23 cellular contexts compared by ENCODE assay signal in the genomic region with DNA sequence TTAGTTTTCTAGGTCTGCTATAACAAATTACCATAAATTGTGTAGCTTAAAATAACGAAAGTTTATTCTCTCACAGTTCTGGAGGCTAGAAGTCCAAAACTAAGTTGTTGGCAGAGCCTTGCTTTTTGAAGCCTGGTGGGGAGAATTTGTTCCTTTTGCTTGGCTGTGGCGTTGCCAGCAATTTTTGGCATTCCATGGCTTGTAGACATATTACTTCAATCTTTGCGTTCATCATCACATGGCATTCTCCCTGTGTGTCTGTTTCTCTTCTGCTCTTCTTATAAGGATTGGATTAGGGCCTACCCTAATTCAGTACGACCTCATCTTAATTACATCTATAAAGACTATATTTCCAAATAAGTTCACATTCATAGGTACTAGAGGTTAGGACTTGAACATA.
A peak's percentile ranks its signal among the peaks of the same experiment; 100 is the strongest.
DNase-seq lines count a peak whose midpoint lies in the region; ATAC-seq, FAIRE-seq and TF ChIP-seq lines count a peak whose summit lies in the region.
"Had no signal": no experiment of that assay in that cellular context is flagged by ENCODE, and none has a peak within 500 bp of the region (broad histone marks: within the 10 kb centered on the region; RNA-seq: fewer than 3 reads in every experiment).

No MANE protein-coding gene starts in this region.

- peak overlapping the region; percentile 15 for H3K9ac ChIP-seq in adipocyte (ENCODE audit: low read length)
- H3K9ac ChIP-seq: SK-N-SH had no signal

- no peak for TF ChIP-seq POLR2A in GM12891 (IDR thresholded peaks at IDR 0.05; ENCODE audit: low read depth, low read length)

- H3K36me3 ChIP-seq in adipocyte (ENCODE audit: control insufficient read depth, insufficient read depth, low read length, severe bottlenecking) (peaks cover 9% of the 10 kb centered on the region), thoracic aorta (no peaks in the 10 kb centered on the region)
- peaks cover 0 to 35% (median 6%) of the 10 kb centered on the region in 3 experiments for H3K36me3 ChIP-seq in naive thymus-derived CD4-positive, alpha-beta T cell (ENCODE audit: control insufficient read depth in 2 of 3, insufficient read depth in 3 of 3, low read length in 3 of 3)

- no peak overlapping the region for H3K27ac Mint-ChIP-seq in naive thymus-derived CD4-positive, alpha-beta T cell
- H3K27ac Mint-ChIP-seq: CD8-positive, alpha-beta T cell; HFFc6 had no signal

- H3K36me3 Mint-ChIP-seq in naive thymus-derived CD4-positive, alpha-beta T cell: peaks cover 7 to 78% (median 75%) of the 10 kb centered on the region in 5 donors

- DNase-seq in AG10803 (ENCODE audit: low read depth) (peak; percentile 86), adipocyte (ENCODE audit: low read depth) (peak; percentile 64), fibroblast of peridontal ligament (ENCODE audit: extremely low read depth) (peak; percentile 43), thoracic aorta (ENCODE audit: low spot score) (no peak), GM12891 (ENCODE audit: insufficient read length, low spot score) (no peak), AML-193 (lab: John Stamatoyannopoulos, UW) (no peak)
- no peak for DNase-seq in naive thymus-derived CD4-positive, alpha-beta T cell
- DNase-seq: C1 segment of cervical spinal cord; CD8-positive, alpha-beta T cell; DND-41; H7; HFFc6; Kasumi-1; NCI-H1694; NCI-H2081; NCI-H2171; NCI-H345; NCI-H524; NCI-H774; SIG-M5; SK-N-SH had no signal

- H3K4me3 Mint-ChIP-seq in naive thymus-derived CD4-positive, alpha-beta T cell: no peak overlapping the region
- H3K4me3 Mint-ChIP-seq: CD8-positive, alpha-beta T cell; HFFc6 had no signal

- POLR2A ChIA-PET in naive thymus-derived CD4-positive, alpha-beta T cell (lab: Charles Lee): no interaction called here

- H3K27me3 ChIP-seq in adipocyte (replicated peaks; ENCODE audit: control insufficient read depth, insufficient read depth, low read length) (no peaks in the 10 kb centered on the region), thoracic aorta (replicated peaks; ENCODE audit: insufficient read depth) (no peaks in the 10 kb centered on the region)
- no peaks in the 10 kb centered on the region for H3K27me3 ChIP-seq in naive thymus-derived CD4-positive, alpha-beta T cell (ENCODE audit: control insufficient read depth in 2 of 2, insufficient read depth in 2 of 2, low read length in 2 of 2)

- H3K4me1 ChIP-seq in adipocyte (ENCODE audit: control insufficient read depth, insufficient read depth, low read length): peaks cover 17% of the 10 kb centered on the region
- peaks cover 6 to 25% of the 10 kb centered on the region in 2 donors for H3K4me1 ChIP-seq in thoracic aorta (ENCODE audit: control insufficient read depth in 1 of 2, low read depth in 2 of 2)
- H3K4me1 ChIP-seq in naive thymus-derived CD4-positive, alpha-beta T cell (ENCODE audit: control insufficient read depth in 2 of 2, insufficient read depth in 2 of 2, low read length in 2 of 2): no peaks in the 10 kb centered on the region

- CTCF ChIA-PET in naive thymus-derived CD4-positive, alpha-beta T cell (lab: Charles Lee): no interaction called here

- no peaks in the 10 kb centered on the region for H3K27me3 Mint-ChIP-seq in naive thymus-derived CD4-positive, alpha-beta T cell

- intact Hi-C loops in naive thymus-derived CD4-positive, alpha-beta T cell (cut with micrococcal nuclease): no loop called here

- H3K9me3 ChIP-seq in adipocyte (ENCODE audit: control insufficient read depth, low read length): peaks cover 20% of the 10 kb centered on the region
- H3K9me3 ChIP-seq in thoracic aorta: no peaks in the 10 kb centered on the region
- H3K9me3 ChIP-seq in naive thymus-derived CD4-positive, alpha-beta T cell (ENCODE audit: control insufficient read depth in 2 of 3, low read length in 3 of 3): peaks cover 0 to 8% (median 0%) of the 10 kb centered on the region in 3 experiments

- no peak for FAIRE-seq in GM12891 (lab: Jason Lieb, UNC)
- FAIRE-seq: A204.1 had no signal

- peaks cover 5 to 54% (median 27%) of the 10 kb centered on the region in 11 donors for H3K9me3 Mint-ChIP-seq in naive thymus-derived CD4-positive, alpha-beta T cell

- no peak for ATAC-seq in thoracic aorta (ENCODE audit: insufficient number of reproducible peaks, low FRiP score, low read depth)
- ATAC-seq in naive thymus-derived CD4-positive, alpha-beta T cell: no peak
- ATAC-seq: CD8-positive, alpha-beta T cell; Panc1 had no signal

- H3K4me3 ChIP-seq in AG10803 (ENCODE audit: low read length) (no peak overlapping the region), adipocyte (ENCODE audit: low read length) (peak overlapping the region; percentile 50), thoracic aorta (peak overlapping the region; percentile 8)
- H3K4me3 ChIP-seq in naive thymus-derived CD4-positive, alpha-beta T cell (ENCODE audit: low read length): no peak overlapping the region

- 0 out of 2 replicates have a peak, but pooled peaks have one; percentile 2 for TF ChIP-seq CTCF in AG10803 (conservative IDR thresholded peaks at IDR 0.05; ENCODE audit: low read length)
- no peak for TF ChIP-seq CTCF in thoracic aorta (IDR thresholded peaks at IDR 0.05)

- peaks cover 0 to 1% (median 0%) of the 10 kb centered on the region in 7 donors for H3K4me1 Mint-ChIP-seq in naive thymus-derived CD4-positive, alpha-beta T cell

- peak overlapping the region; percentile 39 to 46 for H3K27ac ChIP-seq in thoracic aorta
- H3K27ac ChIP-seq in naive thymus-derived CD4-positive, alpha-beta T cell (ENCODE audit: low read depth, low read length): no peak overlapping the region

TF ChIP-seq in GM12891, 5 proteins besides CTCF, POLR2A, EP300 and RAD21:
- TF ChIP-seq POU2F2 (IDR thresholded peaks at IDR 0.05; ENCODE audit: low read depth, low read length) (no peak), SPI1 (IDR thresholded peaks at IDR 0.05; ENCODE audit: low read depth, low read length) (no peak), TAF1 (IDR thresholded peaks at IDR 0.05; ENCODE audit: low read depth, low read length) (no peak), PAX5 (IDR thresholded peaks at IDR 0.05; ENCODE audit: insufficient read depth, low read length, severe bottlenecking) (no peak), POLR2AphosphoS5 (IDR thresholded peaks at IDR 0.05; ENCODE audit: low read depth, low read length) (no peak)

Comparison
In these comparisons a context has a peak if more than half of its experiments do, and no peak if none do; other contexts are left out.
1. DNase-seq: peak in AG10803 (single experiment), adipocyte (single experiment) and fibroblast of peridontal ligament (single experiment); none in thoracic aorta (single experiment), naive thymus-derived CD4-positive, alpha-beta T cell (0 of 9), GM12891 (single experiment) and AML-193 (0 of 2).
2. H3K4me3 ChIP-seq: peak in adipocyte (single experiment) and thoracic aorta (single experiment); none in AG10803 (single experiment) and naive thymus-derived CD4-positive, alpha-beta T cell (single experiment).